ENCODE assay signal across 23 cellular contexts in genomic region chrX:40291553-40291952, GRCh38.
"Had no signal": no experiment of that assay in that cellular context is flagged by ENCODE, and none has a peak within 500 bp of the region (broad histone marks: within the 10 kb centered on the region; RNA-seq: fewer than 3 reads in every experiment).

No MANE protein-coding gene starts in this region.

- H3K4me3 ChIP-seq: gastroesophageal sphincter, hepatocyte, psoas muscle, sigmoid colon, thoracic aorta, upper lobe of left lung had no signal

- H3K27me3 ChIP-seq: gastroesophageal sphincter, hepatocyte, sigmoid colon, upper lobe of left lung had no signal

- DNase-seq: activated CD4-positive, alpha-beta T cell treated with anti-CD3 and anti-CD28 coated beads for 36 hours; activated CD4-positive, CD25-positive, alpha-beta regulatory T cell; activated CD8-positive, alpha-beta memory T cell treated with anti-CD3 and anti-CD28 coated beads, Interleukin-2, amount 10 ng/mL, durations not matched to agents 7 days and 5 days; activated CD8-positive, alpha-beta T cell treated with anti-CD3 and anti-CD28 coated beads, Interleukin-2, amount 10 ng/mL, durations not matched to agents 7 days and 5 days; activated naive CD8-positive, alpha-beta T cell treated with anti-CD3 and anti-CD28 coated beads, Interleukin-2, amount 50 U/mL, for 24 hours; activated T-cell treated with anti-CD3 and anti-CD28 coated beads, Interleukin-2, amount 50 U/mL, for 48 hours; amygdala; effector CD8-positive, alpha-beta T cell; immature natural killer cell; kidney; midbrain; naive thymus-derived CD4-positive, alpha-beta T cell; nucleus accumbens; psoas muscle; sigmoid colon; small intestine; stimulated activated CD4-positive, alpha-beta T cell treated with anti-CD3 and anti-CD28 coated beads, Interleukin-4, amount 100 ng/mL, for 24 hours; upper lobe of left lung had no signal

- H3K4me1 ChIP-seq: gastroesophageal sphincter, parathyroid adenoma, psoas muscle, sigmoid colon, upper lobe of left lung had no signal

- ATAC-seq: activated CD4-positive, alpha-beta T cell treated with anti-CD3 and anti-CD28 coated beads for 36 hours; activated CD8-positive, alpha-beta memory T cell treated with anti-CD3 and anti-CD28 coated beads, Interleukin-2, amount 10 ng/mL, durations not matched to agents 7 days and 5 days; activated CD8-positive, alpha-beta T cell treated with anti-CD3 and anti-CD28 coated beads, Interleukin-2, amount 10 ng/mL, durations not matched to agents 7 days and 5 days; activated naive CD8-positive, alpha-beta T cell treated with anti-CD3 and anti-CD28 coated beads, Interleukin-2, amount 50 U/mL, for 24 hours; gastroesophageal sphincter; naive thymus-derived CD4-positive, alpha-beta T cell; psoas muscle; stimulated activated effector memory CD8-positive, alpha-beta T cell treated with anti-CD3 and anti-CD28 coated beads, Interleukin-12 subunit alpha, Interleukin-12 subunit beta, amount 100 ng/mL, for 72 hours had no signal

- H3K36me3 ChIP-seq: gastroesophageal sphincter, sigmoid colon, thoracic aorta, upper lobe of left lung had no signal

- H3K27ac ChIP-seq: gastroesophageal sphincter, hepatocyte, parathyroid adenoma, psoas muscle, sigmoid colon, thoracic aorta, upper lobe of left lung had no signal

- H3K9me3 ChIP-seq: gastroesophageal sphincter, psoas muscle, sigmoid colon, thoracic aorta had no signal
